In the genomic region with DNA sequence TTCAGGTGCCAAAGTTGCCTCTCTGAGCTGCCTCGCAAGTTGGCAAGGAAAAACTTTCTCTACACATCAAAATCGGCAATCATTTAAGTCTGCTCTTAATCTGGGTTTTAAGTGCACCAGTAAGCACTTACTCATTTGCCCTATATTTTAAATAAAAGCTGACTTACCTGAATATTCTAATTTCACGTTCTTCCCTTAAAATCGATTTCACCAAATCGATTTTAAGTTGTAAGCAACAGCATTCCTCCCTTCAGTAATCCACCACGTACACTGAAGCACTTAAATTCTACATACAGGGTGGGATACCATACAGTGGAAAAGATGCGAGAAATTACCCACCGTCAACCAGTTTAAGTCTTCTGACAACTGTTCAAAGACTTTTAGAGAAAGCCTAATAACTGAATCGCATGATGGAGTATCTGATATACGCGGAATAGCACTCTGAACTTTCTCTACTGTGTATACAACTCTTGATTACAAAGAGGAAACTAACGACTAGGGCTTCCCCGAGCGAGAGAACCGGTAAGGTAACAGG, we compare ENCODE assay signal across 8 cellular contexts. TPM values are rescaled to one million over a fixed set of nuclear protein-coding genes. Genes with fewer than 3 reads are reported as not detected.
A peak's percentile ranks its signal among the peaks of the same experiment; 100 is the strongest.
DNase-seq lines count a peak whose midpoint lies in the region; ATAC-seq, FAIRE-seq and TF ChIP-seq lines count a peak whose summit lies in the region.

No MANE protein-coding gene starts in this region.

- H4K91ac ChIP-seq in mesenchymal stem cell (ENCODE audit: low read length), result no peak overlapping the region

- ATAC-seq in heart left ventricle, result no peak
- no peak for ATAC-seq in Right ventricle myocardium superior (ENCODE audit: poor library complexity)
- ATAC-seq in body of pancreas, result no peak

- H3K27ac ChIP-seq in heart left ventricle (peak overlapping the region; percentile 89 to 97 (median 94)), body of pancreas (peak overlapping the region; percentile 59 to 97 (median 94)), mesenchymal stem cell (ENCODE audit: low read length, poor library complexity, severe bottlenecking) (peak overlapping the region; percentile 98), urinary bladder (ENCODE audit: low read depth) (peak overlapping the region; percentile 98)

- H3K27me3 ChIP-seq in heart left ventricle (no peaks in the 10 kb centered on the region), body of pancreas (no peaks in the 10 kb centered on the region), mesenchymal stem cell (ENCODE audit: control insufficient read depth in 1 of 2, insufficient read depth in 1 of 2, low read length in 2 of 2) (no peaks in the 10 kb centered on the region)

- peak in 1 of 5 donors; percentile 66 for DNase-seq in heart left ventricle
- DNase-seq in Right ventricle myocardium superior, result no peak
- DNase-seq in body of pancreas, result no peak
- DNase-seq in mesenchymal stem cell, result no peak
- no peak for DNase-seq in NK-92 treated with Interleukin-12 subunit alpha and Interleukin-12 subunit beta, amount 100 ng/mL, for 24 hours (lab: John Stamatoyannopoulos, UW)
- DNase-seq in D721Med (ENCODE audit: insufficient read length, low spot score), result no peak
- DNase-seq in DMS 273 (lab: John Stamatoyannopoulos, UW; ENCODE audit: unreplicated experiment), result no peak

- H2BK12ac ChIP-seq in mesenchymal stem cell (ENCODE audit: low read length in 2 of 2), result no peak overlapping the region

- no peaks in the 10 kb centered on the region for H3K79me1 ChIP-seq in mesenchymal stem cell (replicated peaks; ENCODE audit: low read length, poor library complexity, severe bottlenecking)

- no peak overlapping the region for H2AK5ac ChIP-seq in mesenchymal stem cell (ENCODE audit: low read length, severe bottlenecking)

- H3K9ac ChIP-seq in mesenchymal stem cell (ENCODE audit: low read length), result peak overlapping the region; percentile 95

- no peak overlapping the region for H2BK15ac ChIP-seq in mesenchymal stem cell (ENCODE audit: low read depth, poor library complexity, severe bottlenecking)

- H3K9me3 ChIP-seq in heart left ventricle, result no peaks in the 10 kb centered on the region
- no peaks in the 10 kb centered on the region for H3K9me3 ChIP-seq in body of pancreas
- no peaks in the 10 kb centered on the region for H3K9me3 ChIP-seq in mesenchymal stem cell (ENCODE audit: control insufficient read depth, low read length)

- H3K4me1 ChIP-seq in heart left ventricle (peaks cover 9 to 73% (median 53%) of the 10 kb centered on the region in 12 donors), body of pancreas (peaks cover 49% of the 10 kb centered on the region), mesenchymal stem cell (ENCODE audit: control insufficient read depth, insufficient read depth, low read depth, low read length) (peaks cover 3% of the 10 kb centered on the region), urinary bladder (ENCODE audit: insufficient read depth) (peaks cover 3% of the 10 kb centered on the region)

- no peak overlapping the region for H3K23ac ChIP-seq in mesenchymal stem cell (ENCODE audit: low read length in 2 of 2)

- H2BK5ac ChIP-seq in mesenchymal stem cell (ENCODE audit: low read depth, low read length, poor library complexity, severe bottlenecking), result no peak overlapping the region

- H2AFZ ChIP-seq in mesenchymal stem cell (ENCODE audit: low read depth, low read length), result no peak overlapping the region

- peak overlapping the region; percentile 92 for H3K4me2 ChIP-seq in mesenchymal stem cell (ENCODE audit: low read length, poor library complexity, severe bottlenecking)

- H3K18ac ChIP-seq in mesenchymal stem cell (ENCODE audit: low read depth in 1 of 2, low read length in 2 of 2), result no peak overlapping the region

- 6 to 7% (median 6%) methylated on average over 15 of the region's 15 CpGs for WGBS in heart left ventricle, 4 donors
- WGBS in body of pancreas, 2 donors, result 0 to 1% methylated on average over 15 of the region's 15 CpGs
- 8% methylated on average over 13 of the region's 15 CpGs for WGBS in mesenchymal stem cell
- 5% methylated on average over 15 of the region's 15 CpGs for WGBS in urinary bladder

- intact Hi-C loops in heart left ventricle (cut with DNase I) (loop anchor here in 9 of 10 donors (1.0 to 10.0 kb wide), 10 partner anchors 37 to 188 kb away; partner anchors contain the start of genes PNO1 (in 7 of the 9) and C1D (in 1 of the 9)), Right ventricle myocardium superior (cut with DNase I) (no loop called here), body of pancreas (cut with DNase I) (no loop called here)

- no peak for FAIRE-seq in D721Med (lab: Jason Lieb, UNC)

- H3K4ac ChIP-seq in mesenchymal stem cell (ENCODE audit: low read depth in 1 of 2, low read length in 2 of 2), result no peak overlapping the region

- no peak overlapping the region for H2BK120ac ChIP-seq in mesenchymal stem cell (ENCODE audit: low read depth, low read length)

- H4K8ac ChIP-seq in mesenchymal stem cell (ENCODE audit: low read length), result no peak overlapping the region

- no peak overlapping the region for H3K14ac ChIP-seq in mesenchymal stem cell (ENCODE audit: low read length in 2 of 2)

- TF ChIP-seq CTCF in heart left ventricle (IDR thresholded peaks at IDR 0.05) (no peak), body of pancreas (IDR thresholded peaks at IDR 0.05) (no peak), D721Med (IDR thresholded peaks at IDR 0.05; ENCODE audit: insufficient read depth, missing control alignments) (no peak)

- TF ChIP-seq POLR2A in heart left ventricle (IDR thresholded peaks at IDR 0.05) (no peak), body of pancreas (IDR thresholded peaks at IDR 0.05) (no peak)

- H3K36me3 ChIP-seq in heart left ventricle (peaks cover 0 to 5% (median 0%) of the 10 kb centered on the region in 9 donors), body of pancreas (replicated peaks in 1 of 2; ENCODE audit: insufficient read depth in 1 of 2, low read depth in 2 of 2) (no peaks in the 10 kb centered on the region), mesenchymal stem cell (ENCODE audit: control insufficient read depth in 1 of 2, insufficient read depth in 2 of 2, low read depth in 1 of 2, low read length in 2 of 2) (no peaks in the 10 kb centered on the region), urinary bladder (ENCODE audit: insufficient read depth) (peaks cover 2% of the 10 kb centered on the region)

- H3K4me3 ChIP-seq in heart left ventricle (peak overlapping the region; percentile 45 to 93 (median 80)), body of pancreas (peak overlapping the region; percentile 40 to 52), mesenchymal stem cell (ENCODE audit: insufficient read depth in 1 of 2, low read depth in 1 of 2, low read length in 2 of 2) (peak overlapping the region in 1 of 2 experiments; percentile 91), urinary bladder (ENCODE audit: low read depth, low read length) (peak overlapping the region; percentile 99)

RNA-seq across cellular contexts. Expression of gene PPP3R1, which starts 1.6 kb away (rescaled TPM):
- total RNA-seq in heart left ventricle (10 to 100 TPM; 13.8 to 50.9 (median 35.3) TPM), Right ventricle myocardium superior (38.6 TPM), body of pancreas (10 to 100 TPM; 11.2 to 15.6 TPM), urinary bladder (75.2 TPM)
- polyA plus RNA-seq in heart left ventricle (10 to 100 TPM; 13.4 to 22.6 TPM), urinary bladder (31.3 TPM)
- polyA plus RNA-seq in mesenchymal stem cell (2013, experiment 1 of 2), result 28.6 TPM
- polyA plus RNA-seq in mesenchymal stem cell (2013, experiment 2 of 2), result 29.2 TPM

Comparison
In these comparisons a context has a peak if more than half of its experiments do, and no peak if none do; other contexts are left out.
1. intact Hi-C loops: an anchor here in heart left ventricle (1.0 to 10.0 kb wide); none called in Right ventricle myocardium superior and body of pancreas.